24 cellular contexts compared by ENCODE assay signal in genomic region chr13:60274664-60275063, GRCh38.
DNase-seq lines count a peak whose midpoint lies in the region; ATAC-seq, FAIRE-seq and TF ChIP-seq lines count a peak whose summit lies in the region.
"Had no signal": no experiment of that assay in that cellular context is flagged by ENCODE, and none has a peak within 500 bp of the region (broad histone marks: within the 10 kb centered on the region; RNA-seq: fewer than 3 reads in every experiment).

No MANE protein-coding gene starts in this region.

- H3K9me3 Mint-ChIP-seq in mesothelial cell of epicardium, result peaks cover 16% of the 10 kb centered on the region
- H3K9me3 Mint-ChIP-seq: CD4-positive, alpha-beta T cell; CD8-positive, alpha-beta T cell had no signal

- CTCF ChIA-PET in SK-N-SH (lab: Yijun Ruan, JAX) (no interaction called here), HEK293 (lab: Yijun Ruan, JAX) (no interaction called here)

- H3K27me3 Mint-ChIP-seq in mesothelial cell of epicardium (ENCODE audit: low read depth), result no peaks in the 10 kb centered on the region

- intact Hi-C loops in ovary (cut with DNase I), result no loop called here

- H3K27ac ChIP-seq in SK-N-SH (ENCODE audit: low read depth in 2 of 2, low read length in 1 of 2), result no peak overlapping the region
- H3K27ac ChIP-seq in HEK293 (ENCODE audit: extremely low read depth, low read depth, low read length), result no peak overlapping the region
- no peak overlapping the region for H3K27ac ChIP-seq in ovary
- H3K27ac ChIP-seq: 22Rv1; A549; BLaER1 treated with 17β-estradiol and CSF1 and Interleukin-3, amounts not matched to agents 10 nM and 100 nM; C4-2B had no signal

- H3K36me3 ChIP-seq in SK-N-SH (replicated peaks in 1 of 2; ENCODE audit: control insufficient read depth in 1 of 2, insufficient read depth in 2 of 2, low read length in 1 of 2) (no peaks in the 10 kb centered on the region), HEK293 (ENCODE audit: control insufficient read depth in 2 of 2, insufficient read depth in 1 of 2, low read length in 2 of 2) (no peaks in the 10 kb centered on the region), ovary (no peaks in the 10 kb centered on the region)
- H3K36me3 ChIP-seq: BLaER1 treated with 17β-estradiol and CSF1 and Interleukin-3, amounts not matched to agents 10 nM and 100 nM had no signal

- no peaks in the 10 kb centered on the region for H3K9me3 ChIP-seq in SK-N-SH
- H3K9me3 ChIP-seq in HEK293 (ENCODE audit: control insufficient read depth, insufficient read depth, low read depth, low read length), result no peaks in the 10 kb centered on the region
- H3K9me3 ChIP-seq in ovary, result no peaks in the 10 kb centered on the region
- H3K9me3 ChIP-seq: A549; BLaER1 treated with 17β-estradiol and CSF1 and Interleukin-3, amounts not matched to agents 10 nM and 100 nM had no signal

- no peak for TF ChIP-seq RAD21 in SK-N-SH (IDR thresholded peaks at IDR 0.05; ENCODE audit: low read length)

- ATAC-seq in SK-N-SH treated with all-trans-retinoic acid at 6 μM for 48 hours, result no peak
- ATAC-seq: A549; CD8-positive, alpha-beta T cell; GM12878 had no signal

- H3K9ac ChIP-seq in SK-N-SH, result no peak overlapping the region
- H3K9ac ChIP-seq: BLaER1 treated with 17β-estradiol and CSF1 and Interleukin-3, amounts not matched to agents 10 nM and 100 nM had no signal

- H3K4me3 Mint-ChIP-seq in mesothelial cell of epicardium, result no peak overlapping the region
- H3K4me3 Mint-ChIP-seq: B cell; CD4-positive, alpha-beta T cell; CD8-positive, alpha-beta T cell had no signal

- no peaks in the 10 kb centered on the region for H3K79me2 ChIP-seq in SK-N-SH (ENCODE audit: insufficient read depth)

- H3K4me1 ChIP-seq in SK-N-SH (ENCODE audit: control insufficient read depth in 1 of 2, insufficient read depth in 2 of 2, low read depth in 1 of 2, low read length in 1 of 2) (no peaks in the 10 kb centered on the region), HEK293 (ENCODE audit: control insufficient read depth, insufficient read depth, low read length) (no peaks in the 10 kb centered on the region), ovary (ENCODE audit: insufficient read depth) (no peaks in the 10 kb centered on the region)
- H3K4me1 ChIP-seq: A549; BLaER1 treated with 17β-estradiol and CSF1 and Interleukin-3, amounts not matched to agents 10 nM and 100 nM had no signal

- H3K4me3 ChIP-seq in SK-N-SH (ENCODE audit: low read depth in 2 of 2, low read length in 1 of 2) (no peak overlapping the region), HEK293 (ENCODE audit: low read depth, low read length) (no peak overlapping the region), ovary (no peak overlapping the region)
- H3K4me3 ChIP-seq: A549; BLaER1 treated with 17β-estradiol and CSF1 and Interleukin-3, amounts not matched to agents 10 nM and 100 nM; GM12878 had no signal

- peaks cover 33% of the 10 kb centered on the region for H3K4me1 Mint-ChIP-seq in mesothelial cell of epicardium
- H3K4me1 Mint-ChIP-seq: B cell had no signal

- H3K4me2 ChIP-seq in SK-N-SH, result no peak overlapping the region
- H3K4me2 ChIP-seq: A549; BLaER1 treated with 17β-estradiol and CSF1 and Interleukin-3, amounts not matched to agents 10 nM and 100 nM had no signal

- H2AFZ ChIP-seq in SK-N-SH (ENCODE audit: low read depth), result no peak overlapping the region

- TF ChIP-seq EP300 in SK-N-SH (IDR thresholded peaks at IDR 0.05; ENCODE audit: borderline replicate concordance in 1 of 2, low read depth in 1 of 2, low read length in 1 of 2), result no peak
- TF ChIP-seq EP300 in ovary (IDR thresholded peaks at IDR 0.05), result no peak

- FAIRE-seq in RCC 7860 (lab: Jason Lieb, UNC), result no peak
- FAIRE-seq: A549, GM12878, GM12892, GM18507 had no signal

- H3K27ac Mint-ChIP-seq in mesothelial cell of epicardium, result peak overlapping the region; percentile 39
- H3K27ac Mint-ChIP-seq: B cell; CD4-positive, alpha-beta T cell; CD8-positive, alpha-beta T cell had no signal

- no peaks in the 10 kb centered on the region for H3F3A ChIP-seq in SK-N-SH (replicated peaks; ENCODE audit: insufficient read depth)

- H4K20me1 ChIP-seq in SK-N-SH (ENCODE audit: insufficient read depth), result no peaks in the 10 kb centered on the region
- H4K20me1 ChIP-seq: BLaER1 treated with 17β-estradiol and CSF1 and Interleukin-3, amounts not matched to agents 10 nM and 100 nM had no signal

- no peak for TF ChIP-seq POLR2A in ovary (IDR thresholded peaks at IDR 0.05)

- TF ChIP-seq CTCF in SK-N-SH (IDR thresholded peaks at IDR 0.05), result no peak
- TF ChIP-seq CTCF in HEK293 (tag by site-specific recombination; IDR thresholded peaks at IDR 0.05), result no peak
- no peak for TF ChIP-seq CTCF in mesothelial cell of epicardium (IDR thresholded peaks at IDR 0.05; ENCODE audit: unreplicated experiment)
- TF ChIP-seq CTCF in ovary (IDR thresholded peaks at IDR 0.05), result no peak

- peaks cover 28% of the 10 kb centered on the region for H3K36me3 Mint-ChIP-seq in mesothelial cell of epicardium
- H3K36me3 Mint-ChIP-seq: CD8-positive, alpha-beta T cell had no signal

- H3K27me3 ChIP-seq in SK-N-SH (ENCODE audit: insufficient read depth) (no peaks in the 10 kb centered on the region), ovary (no peaks in the 10 kb centered on the region)
- H3K27me3 ChIP-seq: BLaER1 treated with 17β-estradiol and CSF1 and Interleukin-3, amounts not matched to agents 10 nM and 100 nM had no signal

- H3K9me2 ChIP-seq in SK-N-SH, result no peaks in the 10 kb centered on the region

- DNase-seq in SK-N-SH, result no peak
- no peak for DNase-seq in mesothelial cell of epicardium (ENCODE audit: low spot score in 2 of 2, unreplicated experiment in 2 of 2)
- DNase-seq in ovary, result no peak
- DNase-seq in RCC 7860 (ENCODE audit: low spot score), result no peak
- DNase-seq: AML-193; CD4-positive, alpha-beta T cell; CD8-positive, alpha-beta T cell; DMS 273 treated with DMSO at 0.1 percent for 48 hours; DMS153; DMS53; DMS79; DND-41; EL; GDM1 had no signal

- POLR2A ChIA-PET in SK-N-SH (lab: Yijun Ruan, JAX), result no interaction called here
- POLR2A ChIA-PET in HEK293 (lab: Yijun Ruan, JAX), result no interaction called here

- 78% methylated on average over 12 of the region's 12 CpGs for WGBS in SK-N-SH (ENCODE audit: low lambda C conversion rate)
- WGBS in ovary, 3 donors, result 94 to 95% (median 95%) methylated on average over 12 of the region's 12 CpGs

TF ChIP-seq in SK-N-SH treated with all-trans-retinoic acid at 6 μM for 48 hours, 23 proteins besides CTCF, POLR2A, EP300 and RAD21 (continues in another document):
- TF ChIP-seq ZNF70 (CRISPR knock-in tag; IDR thresholded peaks at IDR 0.05) (no peak), CSDC2 (CRISPR knock-in tag; IDR thresholded peaks at IDR 0.05) (no peak), PPARA (CRISPR knock-in tag; IDR thresholded peaks at IDR 0.05; ENCODE audit: borderline replicate concordance) (no peak), OSR1 (CRISPR knock-in tag; IDR thresholded peaks at IDR 0.05) (no peak), TOX (CRISPR knock-in tag; IDR thresholded peaks at IDR 0.05; ENCODE audit: borderline replicate concordance) (no peak), TCF4 (CRISPR knock-in tag; IDR thresholded peaks at IDR 0.05; ENCODE audit: borderline replicate concordance) (no peak)

TF ChIP-seq in HEK293, 187 proteins besides CTCF, POLR2A, EP300 and RAD21 (continues in another document):
- TF ChIP-seq ZNF341 (tag by site-specific recombination; IDR thresholded peaks at IDR 0.05; ENCODE audit: low read depth) (no peak), ZNF398 (tag by site-specific recombination; IDR thresholded peaks at IDR 0.05) (no peak), ZBTB49 (tag by site-specific recombination; IDR thresholded peaks at IDR 0.05; ENCODE audit: low read depth) (no peak), ZNF366 (tag by site-specific recombination; conservative IDR thresholded peaks at IDR 0.05) (no peak)

Comparison
In these comparisons a context has a peak if more than half of its experiments do, and no peak if none do; other contexts are left out.
1. Of the 4 proteins assayed by ChIP-seq in both HEK293 and SK-N-SH: peak only in HEK293: none; only in SK-N-SH: none; in both: REST; in neither: 3.